ENCODE assay signal across 19 cellular contexts in genomic region chr2:105521616-105522015, GRCh38.
DNase-seq lines count a peak whose midpoint lies in the region; ATAC-seq, FAIRE-seq and TF ChIP-seq lines count a peak whose summit lies in the region.
"Had no signal": no experiment of that assay in that cellular context is flagged by ENCODE, and none has a peak within 500 bp of the region (broad histone marks: within the 10 kb centered on the region; RNA-seq: fewer than 3 reads in every experiment).

No MANE protein-coding gene starts in this region.

- no peak overlapping the region for H2BK12ac ChIP-seq in trophoblast cell (ENCODE audit: low read length)

- H2BK5ac ChIP-seq in trophoblast cell (ENCODE audit: low read depth, low read length, poor library complexity): no peak overlapping the region

- CTCF ChIA-PET in mammary epithelial cell (lab: Charles Lee; ENCODE audit: low non-redundant PET): no interaction called here

- DNase-seq in mammary epithelial cell (peak; percentile 59), breast epithelium (ENCODE audit: low spot score in 2 of 2) (no peak), chondrocyte (ENCODE audit: low spot score) (no peak), keratinocyte (ENCODE audit: low read depth, low spot score) (peak; percentile 32), trophoblast cell (peak; percentile 82 to 90), body of pancreas (no peak)
- DNase-seq: CD8-positive, alpha-beta memory T cell; COR-L47; DMS 273 treated with DMSO at 0.1 percent for 48 hours; DMS79; GDM1; H9 had no signal

- ATAC-seq in GM19397 (IDR thresholded peaks at IDR 0.05; ENCODE audit: unreplicated experiment) (no peak), body of pancreas (no peak), HG02938 (IDR thresholded peaks at IDR 0.05; ENCODE audit: unreplicated experiment) (no peak)

- dilution Hi-C loops in mammary epithelial cell (cut with HindIII; ENCODE audit: low sequenced_read_pairs) (loop anchor here (5.0 kb wide), 1 partner anchor 144 kb away; no protein-coding TSS in a partner anchor), keratinocyte (cut with MboI; ENCODE audit: extremely low pct_ligation_motif_present, low sequenced_read_pairs) (no loop called here)

- H3K27me3 Mint-ChIP-seq in chondrocyte (ENCODE audit: low read depth): peaks cover 4% of the 10 kb centered on the region

- H2BK120ac ChIP-seq in trophoblast cell (ENCODE audit: insufficient read depth, low read length, poor library complexity): no peak overlapping the region

- H3K27me3 ChIP-seq in mammary epithelial cell (ENCODE audit: insufficient read depth, low read length) (no peaks in the 10 kb centered on the region), breast epithelium (no peaks in the 10 kb centered on the region), keratinocyte (ENCODE audit: control insufficient read depth, extremely low read depth, insufficient read depth, low read length) (no peaks in the 10 kb centered on the region), trophoblast cell (ENCODE audit: insufficient read depth, low read length) (no peaks in the 10 kb centered on the region), body of pancreas (no peaks in the 10 kb centered on the region)
- H3K27me3 ChIP-seq: BLaER1 treated with 17β-estradiol and CSF1 and Interleukin-3, amounts not matched to agents 10 nM and 100 nM had no signal

- H3K4me3 ChIP-seq in mammary epithelial cell (replicated peaks in 1 of 3; ENCODE audit: insufficient read depth in 1 of 3, low read depth in 2 of 3, low read length in 3 of 3) (no peak overlapping the region), breast epithelium (no peak overlapping the region), keratinocyte (ENCODE audit: control insufficient read depth in 2 of 3, extremely low read depth in 1 of 3, insufficient read depth in 2 of 3, low read depth in 1 of 3, low read length in 3 of 3) (no peak overlapping the region), trophoblast cell (ENCODE audit: low read depth, low read length) (no peak overlapping the region), body of pancreas (no peak overlapping the region)
- H3K4me3 ChIP-seq: BLaER1 treated with 17β-estradiol and CSF1 and Interleukin-3, amounts not matched to agents 10 nM and 100 nM had no signal

- H4K20me1 ChIP-seq in mammary epithelial cell (ENCODE audit: insufficient read depth, low read length) (no peaks in the 10 kb centered on the region), keratinocyte (ENCODE audit: control insufficient read depth, extremely low read depth, insufficient read depth, low read length) (no peaks in the 10 kb centered on the region)
- H4K20me1 ChIP-seq: BLaER1 treated with 17β-estradiol and CSF1 and Interleukin-3, amounts not matched to agents 10 nM and 100 nM had no signal

- no peaks in the 10 kb centered on the region for H3K36me3 Mint-ChIP-seq in chondrocyte (ENCODE audit: low read depth)
- H3K36me3 Mint-ChIP-seq: CD8-positive, alpha-beta memory T cell; IgD-negative memory B cell had no signal

- no peaks in the 10 kb centered on the region for H3K9me1 ChIP-seq in keratinocyte (ENCODE audit: control insufficient read depth, extremely low read depth, insufficient read depth, low read length)

- H3K9ac ChIP-seq in mammary epithelial cell (ENCODE audit: insufficient read depth, low read length) (no peak overlapping the region), keratinocyte (ENCODE audit: control insufficient read depth, extremely low read depth, insufficient read depth, low read length) (no peak overlapping the region), trophoblast cell (ENCODE audit: low read length) (no peak overlapping the region)
- H3K9ac ChIP-seq: BLaER1 treated with 17β-estradiol and CSF1 and Interleukin-3, amounts not matched to agents 10 nM and 100 nM had no signal

- H3K27ac Mint-ChIP-seq in chondrocyte (ENCODE audit: unreplicated experiment): no peak overlapping the region
- H3K27ac Mint-ChIP-seq: B cell, H9, IgD-negative memory B cell had no signal

- H3K4me2 ChIP-seq in mammary epithelial cell (ENCODE audit: insufficient read depth, low read depth, low read length): peak overlapping the region; percentile 0
- no peak overlapping the region for H3K4me2 ChIP-seq in keratinocyte (ENCODE audit: control insufficient read depth, extremely low read depth, insufficient read depth, low read depth, low read length)
- H3K4me2 ChIP-seq in trophoblast cell (ENCODE audit: low read length): no peak overlapping the region
- H3K4me2 ChIP-seq: BLaER1 treated with 17β-estradiol and CSF1 and Interleukin-3, amounts not matched to agents 10 nM and 100 nM had no signal

- in situ Hi-C loops in mammary epithelial cell (cut with MboI; ENCODE audit: low sequenced_read_pairs in 2 of 2): no loop called here

- WGBS in mammary epithelial cell (ENCODE audit: low coverage, missing lambda C conversion rate): 44% methylated on average over 5 of the region's 6 CpGs
- WGBS in trophoblast cell (ENCODE audit: extremely low coverage, insufficient coverage, insufficient read length): no CpG with 5 or more reads among the region's 6 CpGs
- WGBS in body of pancreas, 2 donors: 57 to 61% methylated on average over 6 of the region's 6 CpGs

- TF ChIP-seq POLR2A in breast epithelium (IDR thresholded peaks at IDR 0.05): no peak
- TF ChIP-seq POLR2A in body of pancreas (IDR thresholded peaks at IDR 0.05): no peak

- no peak overlapping the region for H4K8ac ChIP-seq in trophoblast cell (ENCODE audit: low read depth, low read length)

- peak overlapping the region; percentile 6 for H3K27ac ChIP-seq in mammary epithelial cell (ENCODE audit: insufficient read depth, low read depth, low read length)
- no peak overlapping the region for H3K27ac ChIP-seq in breast epithelium
- no peak overlapping the region for H3K27ac ChIP-seq in keratinocyte (ENCODE audit: control insufficient read depth, insufficient read depth, low read length)
- H3K27ac ChIP-seq in trophoblast cell (ENCODE audit: low read depth, low read length): no peak overlapping the region
- H3K27ac ChIP-seq in body of pancreas: no peak overlapping the region
- H3K27ac ChIP-seq: BLaER1 treated with 17β-estradiol and CSF1 and Interleukin-3, amounts not matched to agents 10 nM and 100 nM had no signal

- no peak overlapping the region for H3K18ac ChIP-seq in trophoblast cell (ENCODE audit: low read length)

- intact Hi-C loops in mammary epithelial cell (cut with micrococcal nuclease): loop anchor here (1.0 to 5.0 kb wide), 7 partner anchors 24 to 409 kb away; no protein-coding TSS in a partner anchor
- intact Hi-C loops in breast epithelium (cut with DNase I; ENCODE audit: low total_unique reads): loop anchor here (1.0 kb wide), 1 partner anchor 151 kb away; no protein-coding TSS in a partner anchor
- intact Hi-C loops in body of pancreas (cut with DNase I): no loop called here

- no peaks in the 10 kb centered on the region for H3K79me1 ChIP-seq in trophoblast cell (ENCODE audit: low read length)

- TF ChIP-seq CTCF in mammary epithelial cell (conservative IDR thresholded peaks at IDR 0.05 in 1 of 2, IDR thresholded peaks at IDR 0.05 in 1 of 2; ENCODE audit: extremely low read depth in 1 of 2, insufficient read depth in 1 of 2, low read depth in 1 of 2, low read length in 2 of 2) (no peak), breast epithelium (IDR thresholded peaks at IDR 0.05) (no peak), chondrocyte (IDR thresholded peaks at IDR 0.05) (peak; percentile 22), keratinocyte (optimal IDR thresholded peaks at IDR 0.05 in 1 of 3, IDR thresholded peaks at IDR 0.05 in 1 of 3, conservative IDR thresholded peaks at IDR 0.05 in 1 of 3; ENCODE audit: extremely low read depth in 1 of 3, insufficient read depth in 2 of 3, low read length in 3 of 3) (no peak), body of pancreas (IDR thresholded peaks at IDR 0.05) (no peak)

- H3K4me1 Mint-ChIP-seq in chondrocyte (ENCODE audit: low read depth): peaks cover 27% of the 10 kb centered on the region
- H3K4me1 Mint-ChIP-seq: B cell; CD8-positive, alpha-beta memory T cell; H9; IgD-negative memory B cell had no signal

- no peaks in the 10 kb centered on the region for H3K9me3 Mint-ChIP-seq in chondrocyte (ENCODE audit: low read depth)
- H3K9me3 Mint-ChIP-seq: CD8-positive, alpha-beta memory T cell; H9; IgD-negative memory B cell had no signal

- H3K36me3 ChIP-seq in mammary epithelial cell (ENCODE audit: insufficient read depth, low read length) (no peaks in the 10 kb centered on the region), breast epithelium (no peaks in the 10 kb centered on the region), keratinocyte (ENCODE audit: control insufficient read depth in 2 of 2, extremely low read depth in 1 of 2, insufficient read depth in 2 of 2, low read length in 2 of 2) (no peaks in the 10 kb centered on the region), trophoblast cell (ENCODE audit: control insufficient read depth in 1 of 2, insufficient read depth in 2 of 2, low read length in 2 of 2) (no peaks in the 10 kb centered on the region), body of pancreas (replicated peaks in 1 of 2; ENCODE audit: insufficient read depth in 1 of 2, low read depth in 2 of 2) (no peaks in the 10 kb centered on the region)
- H3K36me3 ChIP-seq: BLaER1 treated with 17β-estradiol and CSF1 and Interleukin-3, amounts not matched to agents 10 nM and 100 nM had no signal

- H3K9me3 ChIP-seq in mammary epithelial cell (replicated peaks; ENCODE audit: insufficient read depth, low read length) (no peaks in the 10 kb centered on the region), breast epithelium (no peaks in the 10 kb centered on the region), keratinocyte (ENCODE audit: control insufficient read depth, low read depth, low read length) (no peaks in the 10 kb centered on the region), trophoblast cell (ENCODE audit: insufficient read depth, low read depth, low read length) (peaks cover 4% of the 10 kb centered on the region), body of pancreas (no peaks in the 10 kb centered on the region)

- H3K14ac ChIP-seq in trophoblast cell (ENCODE audit: low read length): no peak overlapping the region

- peak overlapping the region; percentile 43 for H2AFZ ChIP-seq in mammary epithelial cell (ENCODE audit: low read depth, low read length)
- H2AFZ ChIP-seq in keratinocyte (ENCODE audit: control insufficient read depth, low read length): no peak overlapping the region
- no peak overlapping the region for H2AFZ ChIP-seq in trophoblast cell (ENCODE audit: insufficient read depth, low read length, poor library complexity)

- H3K4ac ChIP-seq in trophoblast cell (ENCODE audit: low read depth, low read length): no peak overlapping the region

- H3K4me3 Mint-ChIP-seq in chondrocyte (ENCODE audit: unreplicated experiment): no peak overlapping the region
- H3K4me3 Mint-ChIP-seq: B cell; CD8-positive, alpha-beta memory T cell; H9; IgD-negative memory B cell had no signal

- H4K91ac ChIP-seq in trophoblast cell (ENCODE audit: low read depth, low read length): no peak overlapping the region

- no peak overlapping the region for H4K12ac ChIP-seq in trophoblast cell (ENCODE audit: low read depth, low read length)

- no peak overlapping the region for H2AK5ac ChIP-seq in trophoblast cell (ENCODE audit: low read length)

- H3K23ac ChIP-seq in trophoblast cell (ENCODE audit: low read length): no peak overlapping the region

- FAIRE-seq in keratinocyte (lab: Jason Lieb, UNC): no peak
- FAIRE-seq: GM12892, GM18507 had no signal

- BruUV-seq in mammary epithelial cell (replicated peaks; lab: Mats Ljungman, UMichigan): no TSS peak

- H3K79me2 ChIP-seq in mammary epithelial cell (ENCODE audit: insufficient read depth, low read length) (no peaks in the 10 kb centered on the region), keratinocyte (ENCODE audit: control insufficient read depth, insufficient read depth, low read length) (no peaks in the 10 kb centered on the region), trophoblast cell (ENCODE audit: control insufficient read depth, insufficient read depth, low read length, poor library complexity) (no peaks in the 10 kb centered on the region)

- H3K4me1 ChIP-seq in mammary epithelial cell (ENCODE audit: insufficient read depth, low read length): peaks cover 7% of the 10 kb centered on the region
- H3K4me1 ChIP-seq in breast epithelium: peaks cover 0 to 4% of the 10 kb centered on the region in 2 donors
- peaks cover 6% of the 10 kb centered on the region for H3K4me1 ChIP-seq in keratinocyte (ENCODE audit: control insufficient read depth, extremely low read depth, insufficient read depth, low read length)
- H3K4me1 ChIP-seq in trophoblast cell (ENCODE audit: control insufficient read depth in 1 of 2, insufficient read depth in 2 of 2, low read length in 2 of 2): no peaks in the 10 kb centered on the region
- peaks cover 8% of the 10 kb centered on the region for H3K4me1 ChIP-seq in body of pancreas
- H3K4me1 ChIP-seq: BLaER1 treated with 17β-estradiol and CSF1 and Interleukin-3, amounts not matched to agents 10 nM and 100 nM had no signal

Comparison
In these comparisons a context has a peak if more than half of its experiments do, and no peak if none do; other contexts are left out.
1. DNase-seq: peak in mammary epithelial cell (single experiment), keratinocyte (single experiment) and trophoblast cell (2 of 2); none in breast epithelium (0 of 2), chondrocyte (single experiment) and body of pancreas (0 of 4).